In the genomic region with DNA sequence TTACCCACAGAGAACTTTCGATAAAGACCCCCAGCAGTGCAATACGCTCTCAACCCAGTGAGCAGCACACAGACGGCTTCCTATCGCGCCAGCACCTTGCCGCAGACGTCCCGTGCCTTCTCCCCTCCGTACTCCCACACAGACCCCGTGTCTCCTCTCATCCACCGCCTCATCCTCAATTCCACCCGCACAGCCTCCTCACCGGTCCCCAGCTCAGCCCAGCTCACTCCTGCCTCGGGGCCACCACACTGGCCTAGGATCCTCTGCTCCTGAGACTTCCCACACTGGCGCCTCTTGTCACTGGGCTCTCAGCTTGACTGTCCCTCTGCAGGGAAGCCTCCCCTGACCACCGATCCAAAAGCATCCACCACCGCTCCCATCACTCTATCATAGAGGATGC, we compare ENCODE assay signal across 14 cellular contexts. TPM values are rescaled to one million over a fixed set of nuclear protein-coding genes. Genes with fewer than 3 reads are reported as not detected.
DNase-seq lines count a peak whose midpoint lies in the region; ATAC-seq and TF ChIP-seq lines count a peak whose summit lies in the region.
"Had no signal": no experiment of that assay in that cellular context is flagged by ENCODE, and none has a peak within 500 bp of the region (broad histone marks: within the 10 kb centered on the region; RNA-seq: fewer than 3 reads in every experiment).

No MANE protein-coding gene starts in this region.

- TF ChIP-seq POLR2A in adrenal gland (IDR thresholded peaks at IDR 0.05) (no peak), right lobe of liver (IDR thresholded peaks at IDR 0.05) (no peak)

- no peaks in the 10 kb centered on the region for H3K9me3 ChIP-seq in adrenal gland (replicated peaks in 1 of 3)
- no peaks in the 10 kb centered on the region for H3K9me3 ChIP-seq in right lobe of liver

- no peak overlapping the region for H3K4me3 Mint-ChIP-seq in IgD-negative memory B cell
- H3K4me3 Mint-ChIP-seq: activated CD4-positive, alpha-beta memory T cell treated with anti-CD3 and anti-CD28 coated beads, Interleukin-2, amount 10 ng/mL, durations not matched to agents 7 days and 5 days; naive thymus-derived CD4-positive, alpha-beta T cell had no signal

- H3K27me3 ChIP-seq in adrenal gland (no peaks in the 10 kb centered on the region), right lobe of liver (no peaks in the 10 kb centered on the region)

- H3K4me3 ChIP-seq in adrenal gland (peak overlapping the region in 1 of 4 donors; percentile 39), right lobe of liver (peak overlapping the region in 2 of 3 donors; percentile 13 to 45), skin epidermis (no peak overlapping the region)

- H3K27me3 Mint-ChIP-seq in IgD-negative memory B cell = no peaks in the 10 kb centered on the region
- H3K27me3 Mint-ChIP-seq: activated CD4-positive, alpha-beta memory T cell treated with anti-CD3 and anti-CD28 coated beads, Interleukin-2, amount 10 ng/mL, durations not matched to agents 7 days and 5 days; naive thymus-derived CD4-positive, alpha-beta T cell had no signal

- ATAC-seq in right lobe of liver = no peak
- no peak for ATAC-seq in HG02678 (IDR thresholded peaks at IDR 0.05; ENCODE audit: unreplicated experiment)
- ATAC-seq in GM19397 (IDR thresholded peaks at IDR 0.05; ENCODE audit: unreplicated experiment) = no peak
- ATAC-seq: naive thymus-derived CD4-positive, alpha-beta T cell had no signal

- POLR2A ChIA-PET in HEK293T (lab: Yijun Ruan, JAX) = no interaction called here

- CTCF ChIA-PET in HEK293T (lab: Yijun Ruan, JAX) = interaction anchor here (1.8 kb wide), 1 partner anchor 10 kb away, joined by 9 read pairs; no protein-coding TSS in a partner anchor

- H3K4me1 ChIP-seq in adrenal gland (replicated peaks in 1 of 2) (peaks cover 41 to 56% of the 10 kb centered on the region in 2 donors), right lobe of liver (peaks cover 0 to 91% (median 41%) of the 10 kb centered on the region in 4 donors)

- H3K36me3 ChIP-seq in adrenal gland (replicated peaks in 1 of 2) = peaks cover 0 to 39% of the 10 kb centered on the region in 2 donors
- H3K36me3 ChIP-seq in right lobe of liver = no peaks in the 10 kb centered on the region

- no peak for TF ChIP-seq CTCF in adrenal gland (IDR thresholded peaks at IDR 0.05)
- no peak for TF ChIP-seq CTCF in right lobe of liver (IDR thresholded peaks at IDR 0.05)

- peaks cover 3% of the 10 kb centered on the region for H3K36me3 Mint-ChIP-seq in IgD-negative memory B cell

- DNase-seq in adrenal gland (no peak), right lobe of liver (no peak), HEK293T (ENCODE audit: extremely low spot score) (no peak), AG08395 (ENCODE audit: low spot score) (no peak)
- DNase-seq: activated CD4-positive, alpha-beta memory T cell treated with anti-CD3 and anti-CD28 coated beads, Interleukin-2, amount 10 ng/mL, durations not matched to agents 7 days and 5 days; KBM-7; naive thymus-derived CD4-positive, alpha-beta T cell; NCI-H1930; stimulated activated CD4-positive, alpha-beta T cell treated with anti-CD3 and anti-CD28 coated beads, Interleukin-2, amount 100 ng/mL, for 24 hours; stimulated activated naive CD4-positive, alpha-beta T cell treated with Interleukin-2 at 50 U/mL for 16 hours had no signal

- H3K27ac Mint-ChIP-seq in IgD-negative memory B cell = peak overlapping the region in 2 of 3 donors; percentile 47 to 80

- no peaks in the 10 kb centered on the region for H3K9me3 Mint-ChIP-seq in IgD-negative memory B cell
- H3K9me3 Mint-ChIP-seq: activated CD4-positive, alpha-beta memory T cell treated with anti-CD3 and anti-CD28 coated beads, Interleukin-2, amount 10 ng/mL, durations not matched to agents 7 days and 5 days; naive thymus-derived CD4-positive, alpha-beta T cell had no signal

- intact Hi-C loops in adrenal gland (cut with DNase I) (no loop called here), right lobe of liver (cut with DNase I) (no loop called here)

- peak overlapping the region in 3 of 5 donors; percentile 3 to 97 (median 94) for H3K27ac ChIP-seq in adrenal gland
- H3K27ac ChIP-seq in right lobe of liver = peak overlapping the region in 2 of 3 donors; percentile 77 to 80
- peak overlapping the region in 14 of 21 experiments; percentile 27 to 94 (median 81) for H3K27ac ChIP-seq in skin epidermis

- WGBS in adrenal gland, 4 donors = 91 to 94% (median 93%) methylated on average over 17 of the region's 17 CpGs
- 81% methylated on average over 8 of the region's 17 CpGs for WGBS in right lobe of liver (ENCODE audit: insufficient coverage, low coverage, low lambda C conversion rate, missing lambda C conversion rate)

- H3K4me1 Mint-ChIP-seq in IgD-negative memory B cell = peaks cover under 1 to 8% (median 6%) of the 10 kb centered on the region in 3 donors

TF ChIP-seq in HEK293T, 16 proteins besides CTCF, POLR2A, EP300 and RAD21:
- TF ChIP-seq ELF4 (IDR thresholded peaks at IDR 0.05) (no peak), L3MBTL2 (conservative IDR thresholded peaks at IDR 0.05) (no peak), NFRKB (IDR thresholded peaks at IDR 0.05) (no peak), FOXA1 (IDR thresholded peaks at IDR 0.05) (no peak), FOXM1 (IDR thresholded peaks at IDR 0.05; ENCODE audit: borderline replicate concordance) (no peak), SP1 (IDR thresholded peaks at IDR 0.05) (no peak), TARDBP (IDR thresholded peaks at IDR 0.05) (no peak), ZNF384 (IDR thresholded peaks at IDR 0.05) (no peak)

RNA-seq across cellular contexts. Expression of gene MLLT1, which starts 9.0 kb away (rescaled TPM):
- polyA plus RNA-seq in IgD-negative memory B cell = 1.7 TPM
- total RNA-seq in adrenal gland = 10 to 100 TPM; 15.5 to 66.3 (median 31.9) TPM
- 10 to 100 TPM; 10.4 to 41.1 (median 33.6) TPM for polyA plus RNA-seq in adrenal gland
- total RNA-seq in right lobe of liver = 10 to 100 TPM; 11.3 to 24.3 (median 15.3) TPM

Comparison
In these comparisons a context has a peak if more than half of its experiments do, and no peak if none do; other contexts are left out.
1. H3K4me3 ChIP-seq: peak in right lobe of liver (2 of 3); none in skin epidermis (0 of 7).
2. Peak in every context shown above with its lines, with median percentiles within 50 percentile points of each other: H3K27ac ChIP-seq.